ENCODE assay signal across 32 cellular contexts in genomic region chr1:167781558-167781957, GRCh38. TPM values are rescaled to one million over a fixed set of nuclear protein-coding genes. Genes with fewer than 3 reads are reported as not detected.
DNase-seq lines count a peak whose midpoint lies in the region; ATAC-seq, FAIRE-seq and TF ChIP-seq lines count a peak whose summit lies in the region.
"Had no signal": no experiment of that assay in that cellular context is flagged by ENCODE, and none has a peak within 500 bp of the region (broad histone marks: within the 10 kb centered on the region; RNA-seq: fewer than 3 reads in every experiment).

No MANE protein-coding gene starts in this region.

- H3K27ac ChIP-seq in K562 (ENCODE audit: extremely low read depth, low read depth, low read length) = no peak overlapping the region
- H3K27ac ChIP-seq: 22Rv1; A549; BLaER1; BLaER1 treated with 17β-estradiol and CSF1 and Interleukin-3, amounts not matched to agents 10 nM and 100 nM; C4-2B had no signal

- in situ Hi-C loops in K562 (cut with MboI) = no loop called here

- no peaks in the 10 kb centered on the region for H3K4me1 ChIP-seq in Caco-2
- H3K4me1 ChIP-seq in K562 (replicated peaks in 1 of 2; ENCODE audit: control insufficient read depth in 2 of 2, insufficient read depth in 2 of 2, low read length in 2 of 2) = no peaks in the 10 kb centered on the region; a peak in 1 of 5 replicates
- H3K4me1 ChIP-seq: A549; BE2C; BLaER1; BLaER1 treated with 17β-estradiol and CSF1 and Interleukin-3, amounts not matched to agents 10 nM and 100 nM had no signal

- no peaks in the 10 kb centered on the region for H3K9me1 ChIP-seq in K562 (ENCODE audit: control insufficient read depth, insufficient read depth, low read length)

- H3K79me2 ChIP-seq in K562 (ENCODE audit: control insufficient read depth, insufficient read depth, low read length) = no peaks in the 10 kb centered on the region

- no peaks in the 10 kb centered on the region for H3K27me3 Mint-ChIP-seq in Caco-2 (ENCODE audit: insufficient read depth, unreplicated experiment)
- H3K27me3 Mint-ChIP-seq: B cell; CD4-positive, alpha-beta memory T cell; CD4-positive, alpha-beta T cell; CD8-positive, alpha-beta memory T cell had no signal

- no TSS peak for BruUV-seq in Caco-2 (replicated peaks; lab: Mats Ljungman, UMichigan)
- no TSS peak for BruUV-seq in K562 (replicated peaks; lab: Mats Ljungman, UMichigan)

- no peak overlapping the region for H3K9ac ChIP-seq in K562 (ENCODE audit: insufficient read depth in 1 of 2, low read depth in 2 of 2, low read length in 2 of 2)
- H3K9ac ChIP-seq: BLaER1; BLaER1 treated with 17β-estradiol and CSF1 and Interleukin-3, amounts not matched to agents 10 nM and 100 nM had no signal

- TF ChIP-seq CTCF in Caco-2 (IDR thresholded peaks at IDR 0.05; ENCODE audit: insufficient read depth in 1 of 2, low read depth in 1 of 2, low read length in 1 of 2, severe bottlenecking in 1 of 2, unreplicated experiment in 1 of 2) (no peak), K562 (IDR thresholded peaks at IDR 0.05 in 2 of 3, conservative IDR thresholded peaks at IDR 0.05 in 1 of 3; ENCODE audit: insufficient read depth in 2 of 3, low read depth in 1 of 3, low read length in 3 of 3) (no peak)

- TF ChIP-seq RAD21 in K562 (CRISPR knock-in tag; conservative IDR thresholded peaks at IDR 0.05 in 1 of 2, IDR thresholded peaks at IDR 0.05 in 1 of 2) = no peak

- H3K27me3 ChIP-seq in Caco-2 (replicated peaks; ENCODE audit: control insufficient read depth, insufficient read depth, low read length) (no peaks in the 10 kb centered on the region), K562 (ENCODE audit: control insufficient read depth in 2 of 2, insufficient read depth in 2 of 2, low read length in 2 of 2) (no peaks in the 10 kb centered on the region)
- H3K27me3 ChIP-seq: BE2C; BLaER1; BLaER1 treated with 17β-estradiol and CSF1 and Interleukin-3, amounts not matched to agents 10 nM and 100 nM had no signal

- no peak overlapping the region for H3K4me2 ChIP-seq in K562 (ENCODE audit: insufficient read depth, low read length)
- H3K4me2 ChIP-seq: A549; BLaER1; BLaER1 treated with 17β-estradiol and CSF1 and Interleukin-3, amounts not matched to agents 10 nM and 100 nM had no signal

- ATAC-seq in K562 = no peak
- ATAC-seq: A549; CD8-positive, alpha-beta T cell had no signal

- no peak for TF ChIP-seq EP300 in K562 (IDR thresholded peaks at IDR 0.05; ENCODE audit: low read length)

- FAIRE-seq in K562 (lab: Jason Lieb, UNC) = no peak
- FAIRE-seq: A204.1, A549, D721Med had no signal

- CTCF ChIA-PET in Caco-2 (lab: Charles Lee) = no interaction called here
- CTCF ChIA-PET in K562 (lab: Yijun Ruan, JAX; ENCODE audit: low intra/inter-chr PET ratio) = no interaction called here

- no peak overlapping the region for H2AFZ ChIP-seq in K562 (ENCODE audit: low read depth, low read length)

- peak overlapping the region; percentile 25 for H3K27ac Mint-ChIP-seq in Caco-2 (ENCODE audit: unreplicated experiment)
- H3K27ac Mint-ChIP-seq: B cell; CD14-positive monocyte; CD4-positive, alpha-beta memory T cell; CD4-positive, alpha-beta T cell; CD4-positive, CD25-positive, alpha-beta regulatory T cell; CD8-positive, alpha-beta memory T cell; CD8-positive, alpha-beta T cell had no signal

- peaks cover 83% of the 10 kb centered on the region for H3K36me3 Mint-ChIP-seq in Caco-2 (ENCODE audit: insufficient read depth, unreplicated experiment)
- H3K36me3 Mint-ChIP-seq: CD8-positive, alpha-beta T cell had no signal

- H3K4me3 ChIP-seq in Caco-2 (ENCODE audit: low read depth, low read length) = no peak overlapping the region
- no peak overlapping the region for H3K4me3 ChIP-seq in K562
- H3K4me3 ChIP-seq: A549; BLaER1; BLaER1 treated with 17β-estradiol and CSF1 and Interleukin-3, amounts not matched to agents 10 nM and 100 nM had no signal

- H3K9me3 ChIP-seq in Caco-2 = no peaks in the 10 kb centered on the region
- no peaks in the 10 kb centered on the region for H3K9me3 ChIP-seq in K562 (replicated peaks; ENCODE audit: control insufficient read depth, insufficient read depth, low read depth, low read length)
- H3K9me3 ChIP-seq: A549, BE2C had no signal

- no peaks in the 10 kb centered on the region for H4K20me1 ChIP-seq in K562 (replicated peaks; ENCODE audit: control insufficient read depth, insufficient read depth, low read length)
- H4K20me1 ChIP-seq: BLaER1; BLaER1 treated with 17β-estradiol and CSF1 and Interleukin-3, amounts not matched to agents 10 nM and 100 nM had no signal

- POLR2A ChIA-PET in Caco-2 (lab: Charles Lee) (no interaction called here), K562 (lab: Yijun Ruan, JAX) (interaction anchor here (0.6 to 1.3 kb wide), 4 partner anchors 8 to 69 kb away, joined by 3 to 5 read pairs (median 3); no protein-coding TSS in a partner anchor)

- DNase-seq in Caco-2 (no peak), K562 (ENCODE audit: extremely low read depth in 1 of 4, low spot score in 3 of 4) (no peak), activated gamma-delta T cell treated with Interleukin-2 at 50 U/mL for 16 hours (no peak), NCI-H2029 treated with DMSO at 0.1 percent for 48 hours (lab: John Stamatoyannopoulos, UW) (no peak)
- DNase-seq: 8988T; ACHN; AML-193; BE2C; C1 segment of cervical spinal cord; Calu3; CD4-positive, alpha-beta memory T cell; CD4-positive, alpha-beta T cell; CD4-positive, CD25-positive, alpha-beta regulatory T cell; CD8-positive, alpha-beta memory T cell; CD8-positive, alpha-beta T cell; COR-L47; DMS 273 treated with DMSO at 0.1 percent for 48 hours; DMS153; DMS53; DMS79; DMS79 treated with DMSO at 0.1 percent for 48 hours; DND-41; EL had no signal

- peaks cover 7% of the 10 kb centered on the region for H3K9me3 Mint-ChIP-seq in Caco-2 (ENCODE audit: unreplicated experiment)

- no peak for TF ChIP-seq POLR2A in K562 (conservative IDR thresholded peaks at IDR 0.05)

- no peak overlapping the region for H3K4me3 Mint-ChIP-seq in Caco-2 (ENCODE audit: unreplicated experiment)
- H3K4me3 Mint-ChIP-seq: B cell; CD14-positive monocyte; CD4-positive, alpha-beta memory T cell; CD4-positive, alpha-beta T cell; CD4-positive, CD25-positive, alpha-beta regulatory T cell; CD8-positive, alpha-beta memory T cell; CD8-positive, alpha-beta T cell had no signal

- H3K36me3 ChIP-seq in Caco-2 (ENCODE audit: control insufficient read depth, insufficient read depth, low read length) (peaks cover 1% of the 10 kb centered on the region; the same call in 1 of the 2 replicates), K562 (ENCODE audit: control insufficient read depth, insufficient read depth, low read length) (peaks cover 39% of the 10 kb centered on the region)

- intact Hi-C loops in Caco-2 (cut with micrococcal nuclease; ENCODE audit: unreplicated experiment) (no loop called here), K562 (cut with micrococcal nuclease) (no loop called here)

- 96% methylated on average over 2 of the region's 2 CpGs for WGBS in K562 (ENCODE audit: insufficient coverage, low coverage, missing lambda C conversion rate)

- no peaks in the 10 kb centered on the region for H3K4me1 Mint-ChIP-seq in Caco-2 (ENCODE audit: low read depth, unreplicated experiment)
- H3K4me1 Mint-ChIP-seq: B cell; CD4-positive, alpha-beta memory T cell; CD8-positive, alpha-beta memory T cell had no signal

TF ChIP-seq in K562, 482 proteins besides CTCF, POLR2A, EP300 and RAD21 (continues in another document):
- TF ChIP-seq WHSC1 (IDR thresholded peaks at IDR 0.05; ENCODE audit: low read length) (no peak), CHD2 (IDR thresholded peaks at IDR 0.05; ENCODE audit: low read depth, low read length) (no peak), MTF1 (CRISPR knock-in tag; IDR thresholded peaks at IDR 0.05; ENCODE audit: borderline replicate concordance) (no peak), ZNF384 (IDR thresholded peaks at IDR 0.05; ENCODE audit: low read depth, low read length) (no peak), HOMEZ (CRISPR knock-in tag; IDR thresholded peaks at IDR 0.05) (no peak), GTF2E2 (tag; IDR thresholded peaks at IDR 0.05) (no peak)
- TF ChIP-seq, protein P1, sequence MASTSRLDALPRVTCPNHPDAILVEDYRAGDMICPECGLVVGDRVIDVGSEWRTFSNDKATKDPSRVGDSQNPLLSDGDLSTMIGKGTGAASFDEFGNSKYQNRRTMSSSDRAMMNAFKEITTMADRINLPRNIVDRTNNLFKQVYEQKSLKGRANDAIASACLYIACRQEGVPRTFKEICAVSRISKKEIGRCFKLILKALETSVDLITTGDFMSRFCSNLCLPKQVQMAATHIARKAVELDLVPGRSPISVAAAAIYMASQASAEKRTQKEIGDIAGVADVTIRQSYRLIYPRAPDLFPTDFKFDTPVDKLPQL (IDR thresholded peaks at IDR 0.05; ENCODE audit: extremely low read depth, insufficient read length) = no peak

RNA-seq across cellular contexts. Expression of gene MPZL1, which starts 59.8 kb away (rescaled TPM):
- total RNA-seq in Caco-2 (2022) = 273 and 280 TPM in 2 replicates
- 126 and 209 TPM in 2 replicates for total RNA-seq in K562 (2011; cell fraction: chromatin; rRNA removed; ENCODE audit: low replicate concordance)
- total RNA-seq in K562 (2011; cell fraction: nucleolus; rRNA removed) = 109 and 121 TPM in 2 replicates
- 238 and 352 TPM in 2 replicates for total RNA-seq in K562 (2011; cell fraction: nucleoplasm; rRNA removed)
- 46.1 and 57.8 TPM in 2 replicates for total RNA-seq in K562 (2014; rRNA removed)
- 82.4 and 92.6 TPM in 2 replicates for total RNA-seq in K562 (2014; rRNA removed; fragmentation: Illumina TruSeq; extraction: Trizol)
- 63.2 and 66.5 TPM in 2 replicates for total RNA-seq in K562 (2015; rRNA removed; fragmentation: Illumina TruSeq; extraction: Trizol)
- 65.3 and 79.5 TPM in 2 replicates for total RNA-seq in K562 (2021)
- 89.9 and 153 TPM in 2 replicates for polyA plus RNA-seq in K562 (2011; rRNA removed)
- polyA plus RNA-seq in K562 (2011; cell fraction: cytosol; rRNA removed) = 43.0 and 55.8 TPM in 2 replicates
- 42.9 and 57.7 TPM in 2 replicates for polyA plus RNA-seq in K562 (2011; cell fraction: nucleus; rRNA removed)
- 46.5 and 47.2 TPM in 2 replicates for polyA plus RNA-seq in K562 (2012)
- polyA plus RNA-seq in K562 (2014; fragmentation: Illumina TruSeq; extraction: Trizol) = 64.6 and 75.9 TPM in 2 replicates
- 10 to 100 TPM; 14.5 to 20.5 TPM for polyA plus RNA-seq in K562 (2014; fragmentation: Nextera tagmentation; extraction: Ambion mirVana)
- 46.5 and 46.7 TPM in 2 replicates for polyA plus RNA-seq in K562 (2014; rRNA removed)
- 94.6 and 129 TPM in 2 replicates for polyA minus RNA-seq in K562 (2011; rRNA and poly(A)+ RNA removed)
- polyA minus RNA-seq in K562 (2011; cell fraction: cytosol; rRNA and poly(A)+ RNA removed) = 50.0 and 63.6 TPM in 2 replicates
- polyA minus RNA-seq in K562 (2011; cell fraction: nucleus; rRNA and poly(A)+ RNA removed) = 22.6 and 35.3 TPM in 2 replicates
